Comparison of ENCODE assay signal across 8 cellular contexts in genomic region chr4:70838972-70839536, GRCh38. TPM values are rescaled to one million over a fixed set of nuclear protein-coding genes. Genes with fewer than 3 reads are reported as not detected.
A peak's percentile ranks its signal among the peaks of the same experiment; 100 is the strongest.
DNase-seq lines count a peak whose midpoint lies in the region; ATAC-seq and TF ChIP-seq lines count a peak whose summit lies in the region.

No MANE protein-coding gene starts in this region.

- H3K36me3 Mint-ChIP-seq in activated naive CD4-positive, alpha-beta T cell treated with anti-CD3 and anti-CD28 coated beads for 36 hours (ENCODE audit: low read depth), result peaks cover 15% of the 10 kb centered on the region

- H3K4me1 ChIP-seq in HUES64 (ENCODE audit: insufficient read depth, low read length) (peaks cover 19% of the 10 kb centered on the region), SJSA1 (replicated peaks) (no peaks in the 10 kb centered on the region; the same call in 1 of the 2 replicates), suprapubic skin (peaks cover 29% of the 10 kb centered on the region)

- no peak for TF ChIP-seq POLR2A in suprapubic skin (IDR thresholded peaks at IDR 0.05)

- H3K9me3 ChIP-seq in HUES64 (ENCODE audit: insufficient read depth, low read depth, low read length), result no peaks in the 10 kb centered on the region
- no peaks in the 10 kb centered on the region; the same call in 1 of the 2 replicates for H3K9me3 ChIP-seq in SJSA1 (replicated peaks)
- H3K9me3 ChIP-seq in suprapubic skin, result no peaks in the 10 kb centered on the region

- H3K4me1 Mint-ChIP-seq in activated naive CD4-positive, alpha-beta T cell treated with anti-CD3 and anti-CD28 coated beads for 36 hours (ENCODE audit: low read depth), result peaks cover 31% of the 10 kb centered on the region

- H3K9me3 Mint-ChIP-seq in activated naive CD4-positive, alpha-beta T cell treated with anti-CD3 and anti-CD28 coated beads for 36 hours, result no peaks in the 10 kb centered on the region

- H3K27ac Mint-ChIP-seq in activated naive CD4-positive, alpha-beta T cell treated with anti-CD3 and anti-CD28 coated beads for 36 hours, result peak overlapping the region; percentile 97

- no peak for TF ChIP-seq CTCF in suprapubic skin (IDR thresholded peaks at IDR 0.05)

- ATAC-seq in GM21528 (IDR thresholded peaks at IDR 0.05; ENCODE audit: low FRiP score, unreplicated experiment), result peak; percentile 66

- H3K36me3 ChIP-seq in HUES64 (ENCODE audit: insufficient read depth, low read length) (peaks cover 26% of the 10 kb centered on the region), SJSA1 (peaks cover 32% of the 10 kb centered on the region), suprapubic skin (peaks cover 12% of the 10 kb centered on the region)

- no peaks in the 10 kb centered on the region for H3K27me3 ChIP-seq in HUES64 (ENCODE audit: insufficient read depth, low read length)
- H3K27me3 ChIP-seq in SJSA1 (replicated peaks), result no peaks in the 10 kb centered on the region
- no peaks in the 10 kb centered on the region for H3K27me3 ChIP-seq in suprapubic skin

- TF ChIP-seq EP300 in suprapubic skin (IDR thresholded peaks at IDR 0.05), result no peak

- H3K4me3 Mint-ChIP-seq in activated naive CD4-positive, alpha-beta T cell treated with anti-CD3 and anti-CD28 coated beads for 36 hours, result peak overlapping the region; percentile 98

- intact Hi-C loops in activated naive CD4-positive, alpha-beta T cell treated with anti-CD3 and anti-CD28 coated beads for 36 hours (cut with micrococcal nuclease), result loop anchor here (1.0 kb wide), 7 partner anchors 38 to 154 kb away; partner anchors contain the start of genes DCK, MOB1B and UTP3

- peak overlapping the region; percentile 95 for H3K9ac ChIP-seq in HUES64 (ENCODE audit: low read depth, low read length)

- no peaks in the 10 kb centered on the region for H3K27me3 Mint-ChIP-seq in activated naive CD4-positive, alpha-beta T cell treated with anti-CD3 and anti-CD28 coated beads for 36 hours (ENCODE audit: low read depth)

- peak; percentile 46 for DNase-seq in Daoy (ENCODE audit: low read depth)
- peak; percentile 67 to 73 for DNase-seq in SJSA1 (ENCODE audit: low read depth in 1 of 2, low spot score in 2 of 2)
- DNase-seq in activated naive CD4-positive, alpha-beta T cell treated with anti-CD3 and anti-CD28 coated beads for 36 hours, result peak; percentile 74
- DNase-seq in globus pallidus (ENCODE audit: low spot score), result peak; percentile 39
- peak; percentile 81 for DNase-seq in occipital lobe (lab: John Stamatoyannopoulos, UW)
- DNase-seq in suprapubic skin (ENCODE audit: low spot score in 2 of 2), result peak; percentile 82 to 84

- CTCF ChIA-PET in activated naive CD4-positive, alpha-beta T cell treated with anti-CD3 and anti-CD28 coated beads for 36 hours (lab: Charles Lee), result interaction anchor here (0.8 to 1.8 kb wide), 6 partner anchors 135 to 187 kb away, joined by 3 to 6 read pairs (median 4); no protein-coding TSS in a partner anchor

- H3K27ac ChIP-seq in HUES64 (ENCODE audit: low read depth, low read length), result peak overlapping the region; percentile 87
- H3K27ac ChIP-seq in SJSA1, result peak overlapping the region; percentile 54
- peak overlapping the region; percentile 99 for H3K27ac ChIP-seq in suprapubic skin

- H3K4me3 ChIP-seq in HUES64 (ENCODE audit: low read length) (peak overlapping the region; percentile 96), SJSA1 (peak overlapping the region; percentile 97), suprapubic skin (peak overlapping the region; percentile 100)

- WGBS in HUES64, result under 1% methylated on average over 63 of the region's 63 CpGs
- WGBS in suprapubic skin, result 0% methylated on average over 2 of the region's 63 CpGs

RNA-seq across cellular contexts. Expression of gene GRSF1, which starts 0.6 kb away (rescaled TPM):
- 66.8 and 79.3 TPM in 2 replicates for total RNA-seq in Daoy (2014; rRNA removed; shearing (Covaris generic))
- polyA plus RNA-seq in HUES64 (2013, experiment 1 of 2), result 80.5 TPM
- polyA plus RNA-seq in HUES64 (2013, experiment 2 of 2), result 84.3 TPM
- 82.1 and 100 TPM in 2 replicates for total RNA-seq in SJSA1 (2014; rRNA removed; shearing (Covaris generic))
- total RNA-seq in activated naive CD4-positive, alpha-beta T cell treated with anti-CD3 and anti-CD28 coated beads for 36 hours, result 10 to 100 TPM; 66.7 to 75.0 TPM
- total RNA-seq in occipital lobe (73.5 TPM), suprapubic skin (10 to 100 TPM; 37.5 to 54.2 (median 46.7) TPM)

Comparison
In these comparisons a context has a peak if more than half of its experiments do, and no peak if none do; other contexts are left out.
1. Peak in every context shown above with its lines: DNase-seq, ATAC-seq, H3K4me3 ChIP-seq and H3K27ac ChIP-seq.